Comparison of ENCODE assay signal across 17 cellular contexts in genomic region chr18:30987479-30988241, GRCh38. TPM values are rescaled to one million over a fixed set of nuclear protein-coding genes. Genes with fewer than 3 reads are reported as not detected.
DNase-seq lines count a peak whose midpoint lies in the region; FAIRE-seq and TF ChIP-seq lines count a peak whose summit lies in the region.
"Had no signal": no experiment of that assay in that cellular context is flagged by ENCODE, and none has a peak within 500 bp of the region (broad histone marks: within the 10 kb centered on the region; RNA-seq: fewer than 3 reads in every experiment).

No MANE protein-coding gene starts in this region.

- DNase-seq in Daoy (ENCODE audit: low read depth): peak; percentile 67
- DNase-seq in NB4 (ENCODE audit: low read depth): peak; percentile 21
- no peak for DNase-seq in H1 (ENCODE audit: low read depth in 1 of 2, low spot score in 2 of 2)
- DNase-seq in trophoblast cell: peak; percentile 53 to 62
- DNase-seq in NCI-H1694 treated with DMSO at 0.1 percent for 48 hours (lab: John Stamatoyannopoulos, UW): no peak
- DNase-seq in T-helper 2 cell treated with Interferon-gamma antibody and Interleukin-4, amounts not matched to agents 5 μg/mL and 100 μg/mL, for 36 hours (ENCODE audit: low spot score): no peak
- no peak for DNase-seq in NCI-H146 (lab: John Stamatoyannopoulos, UW)
- DNase-seq in nucleus accumbens (lab: John Stamatoyannopoulos, UW): no peak
- DNase-seq: activated CD8-positive, alpha-beta T cell treated with anti-CD3 and anti-CD28 coated beads for 36 hours; activated gamma-delta T cell; mesendoderm; stimulated activated CD8-positive, alpha-beta memory T cell treated with anti-CD3 and anti-CD28 coated beads, Interleukin-4, amount 100 ng/mL, for 48 hours had no signal

- no peak overlapping the region for H4K12ac ChIP-seq in trophoblast cell (ENCODE audit: low read depth, low read length)

- H3K27ac Mint-ChIP-seq in T-helper 2 cell treated with Interferon-gamma antibody and Interleukin-4, amounts not matched to agents 5 μg/mL and 100 μg/mL, for 36 hours: no peak overlapping the region
- H3K27ac Mint-ChIP-seq: activated CD8-positive, alpha-beta T cell treated with anti-CD3 and anti-CD28 coated beads for 36 hours had no signal

- H3K4me2 ChIP-seq in H1 (ENCODE audit: insufficient read depth in 1 of 2, low read depth in 2 of 2, low read length in 2 of 2) (no peak overlapping the region), trophoblast cell (ENCODE audit: low read length) (no peak overlapping the region)
- H3K4me2 ChIP-seq: KMS-11 had no signal

- H3K9ac ChIP-seq in H1 (replicated peaks in 1 of 4; ENCODE audit: extremely low read depth in 1 of 4, low read depth in 3 of 4, low read length in 3 of 4): no peak overlapping the region
- no peak overlapping the region for H3K9ac ChIP-seq in trophoblast cell (ENCODE audit: low read length)
- H3K9ac ChIP-seq: KMS-11, parathyroid adenoma had no signal

- H3K23ac ChIP-seq in H1 (ENCODE audit: insufficient read length) (no peak overlapping the region), trophoblast cell (ENCODE audit: low read length) (no peak overlapping the region)

- H3K9me3 Mint-ChIP-seq in T-helper 2 cell treated with Interferon-gamma antibody and Interleukin-4, amounts not matched to agents 5 μg/mL and 100 μg/mL, for 36 hours: no peaks in the 10 kb centered on the region
- H3K9me3 Mint-ChIP-seq: activated CD8-positive, alpha-beta T cell treated with anti-CD3 and anti-CD28 coated beads for 36 hours had no signal

- H4K8ac ChIP-seq in H1 (ENCODE audit: extremely low read depth, insufficient read depth, low read length) (no peak overlapping the region), trophoblast cell (ENCODE audit: low read depth, low read length) (no peak overlapping the region)

- H3K36me3 Mint-ChIP-seq in T-helper 2 cell treated with Interferon-gamma antibody and Interleukin-4, amounts not matched to agents 5 μg/mL and 100 μg/mL, for 36 hours (ENCODE audit: low read depth): no peaks in the 10 kb centered on the region

- no peaks in the 10 kb centered on the region for H3K27me3 Mint-ChIP-seq in T-helper 2 cell treated with Interferon-gamma antibody and Interleukin-4, amounts not matched to agents 5 μg/mL and 100 μg/mL, for 36 hours (ENCODE audit: low read depth)
- H3K27me3 Mint-ChIP-seq: activated CD8-positive, alpha-beta T cell treated with anti-CD3 and anti-CD28 coated beads for 36 hours had no signal

- POLR2A ChIA-PET in H1 (lab: Charles Lee; ENCODE audit: partially characterized antibody): no interaction called here

- peaks cover 3% of the 10 kb centered on the region; the same call in 1 of the 2 replicates for H3K23me2 ChIP-seq in H1 (ENCODE audit: low read depth, low read length)

- H2AFZ ChIP-seq in H1 (ENCODE audit: low read length) (no peak overlapping the region), trophoblast cell (ENCODE audit: insufficient read depth, low read length, poor library complexity) (no peak overlapping the region)
- H2AFZ ChIP-seq: parathyroid adenoma had no signal

- H3K4me3 Mint-ChIP-seq in T-helper 2 cell treated with Interferon-gamma antibody and Interleukin-4, amounts not matched to agents 5 μg/mL and 100 μg/mL, for 36 hours: no peak overlapping the region
- H3K4me3 Mint-ChIP-seq: activated CD8-positive, alpha-beta T cell treated with anti-CD3 and anti-CD28 coated beads for 36 hours had no signal

- H4K91ac ChIP-seq in H1 (replicated peaks; ENCODE audit: insufficient read length, low read length) (no peak overlapping the region), trophoblast cell (ENCODE audit: low read depth, low read length) (no peak overlapping the region)

- H3K79me2 ChIP-seq in H1 (ENCODE audit: control insufficient read depth in 1 of 2, insufficient read depth in 2 of 2, low read length in 2 of 2) (no peaks in the 10 kb centered on the region), trophoblast cell (ENCODE audit: control insufficient read depth, insufficient read depth, low read length, poor library complexity) (no peaks in the 10 kb centered on the region)
- H3K79me2 ChIP-seq: parathyroid adenoma had no signal

- TF ChIP-seq POLR2A in NB4 (IDR thresholded peaks at IDR 0.05; ENCODE audit: extremely low read depth, insufficient read length) (no peak), H1 (IDR thresholded peaks at IDR 0.05; ENCODE audit: control extremely low read depth in 1 of 2, low read depth in 2 of 2, low read length in 2 of 2) (no peak)

- H3K4ac ChIP-seq in H1 (replicated peaks; ENCODE audit: insufficient read length, low read depth, low read length) (no peak overlapping the region), trophoblast cell (ENCODE audit: low read depth, low read length) (no peak overlapping the region)

- H3K4me1 ChIP-seq in H1 (replicated peaks in 1 of 4; ENCODE audit: control insufficient read depth in 3 of 4, insufficient read depth in 4 of 4, low read length in 3 of 4) (no peaks in the 10 kb centered on the region), trophoblast cell (ENCODE audit: control insufficient read depth in 1 of 2, insufficient read depth in 2 of 2, low read length in 2 of 2) (peaks cover 2 to 4% of the 10 kb centered on the region in 2 experiments)
- H3K4me1 ChIP-seq: parathyroid adenoma had no signal

- CTCF ChIA-PET in H1 (lab: Charles Lee; ENCODE audit: partially characterized antibody): no interaction called here

- H2AK5ac ChIP-seq in H1 (ENCODE audit: low read depth, low read length) (no peak overlapping the region), trophoblast cell (ENCODE audit: low read length) (no peak overlapping the region)

- H3K18ac ChIP-seq in H1 (ENCODE audit: extremely low read depth, low read length) (no peak overlapping the region), trophoblast cell (ENCODE audit: low read length) (no peak overlapping the region)

- WGBS in H1 (ENCODE audit: extremely low coverage in 1 of 2, insufficient coverage in 1 of 2, insufficient read length in 1 of 2, insufficient replicate concordance in 2 of 2, low coverage in 1 of 2, low lambda C conversion rate in 2 of 2, missing lambda C conversion rate in 1 of 2), 2 experiments: 80% methylated on average over 4 of the region's 4 CpGs; no CpG with 5 or more reads in 1 of the 2 experiments
- no CpG with 5 or more reads among the region's 4 CpGs for WGBS in trophoblast cell (ENCODE audit: extremely low coverage, insufficient coverage, insufficient read length)

- H3K27ac ChIP-seq in H1 (ENCODE audit: low read depth, low read length): no peak overlapping the region
- no peak overlapping the region for H3K27ac ChIP-seq in trophoblast cell (ENCODE audit: low read depth, low read length)
- H3K27ac ChIP-seq: KMS-11, parathyroid adenoma had no signal

- H2BK12ac ChIP-seq in H1 (ENCODE audit: low read depth, low read length): no peak overlapping the region
- peak overlapping the region; percentile 30 for H2BK12ac ChIP-seq in trophoblast cell (ENCODE audit: low read length)

- TF ChIP-seq EP300 in H1 (IDR thresholded peaks at IDR 0.05; ENCODE audit: borderline replicate concordance in 1 of 2, low read depth in 2 of 2, low read length in 2 of 2): no peak

- H4K5ac ChIP-seq in H1 (ENCODE audit: insufficient read length, low read depth, low read length): no peak overlapping the region

- H3K27me3 ChIP-seq in H1 (replicated peaks in 1 of 4; ENCODE audit: control insufficient read depth in 3 of 4, extremely low read depth in 1 of 4, insufficient read depth in 3 of 4, low read length in 3 of 4) (peaks cover 0 to 1% (median 0%) of the 10 kb centered on the region in 4 experiments; a peak in 1 of 7 replicates), trophoblast cell (ENCODE audit: insufficient read depth, low read length) (no peaks in the 10 kb centered on the region)

- no peak overlapping the region for H3K14ac ChIP-seq in H1 (ENCODE audit: insufficient read length)
- H3K14ac ChIP-seq in trophoblast cell (ENCODE audit: low read length): no peak overlapping the region

- no peak overlapping the region for H2BK20ac ChIP-seq in H1 (ENCODE audit: low read length)

- no peaks in the 10 kb centered on the region for H3K4me1 Mint-ChIP-seq in T-helper 2 cell treated with Interferon-gamma antibody and Interleukin-4, amounts not matched to agents 5 μg/mL and 100 μg/mL, for 36 hours (ENCODE audit: low read depth)

- H3K79me1 ChIP-seq in H1 (ENCODE audit: low read depth, low read length) (no peaks in the 10 kb centered on the region), trophoblast cell (ENCODE audit: low read length) (no peaks in the 10 kb centered on the region)

- H3K9me3 ChIP-seq in H1 (ENCODE audit: insufficient read depth in 2 of 2, low read depth in 1 of 2, low read length in 1 of 2) (no peaks in the 10 kb centered on the region), trophoblast cell (ENCODE audit: insufficient read depth, low read depth, low read length) (peaks cover 2% of the 10 kb centered on the region)

- H3K4me3 ChIP-seq in NB4 (ENCODE audit: low read depth, low read length): no peak overlapping the region
- no peak overlapping the region for H3K4me3 ChIP-seq in H1 (ENCODE audit: extremely low read depth in 1 of 4, insufficient read depth in 2 of 4, low read depth in 3 of 4, low read length in 4 of 4)
- no peak overlapping the region for H3K4me3 ChIP-seq in trophoblast cell (ENCODE audit: low read depth, low read length)

- H3K36me3 ChIP-seq in H1 (ENCODE audit: control insufficient read depth in 2 of 4, insufficient read depth in 4 of 4, low read length in 3 of 4) (no peaks in the 10 kb centered on the region), trophoblast cell (ENCODE audit: control insufficient read depth in 1 of 2, insufficient read depth in 2 of 2, low read length in 2 of 2) (no peaks in the 10 kb centered on the region)

- FAIRE-seq in H1 (lab: Jason Lieb, UNC): peak; percentile 13
- FAIRE-seq: endometrium, GM18507 had no signal

- no peak overlapping the region for H2BK15ac ChIP-seq in H1 (ENCODE audit: low read length)

- H4K20me1 ChIP-seq in H1 (replicated peaks in 1 of 2; ENCODE audit: control insufficient read depth in 1 of 2, insufficient read depth in 2 of 2, low read length in 2 of 2): peaks cover 0 to 4% of the 10 kb centered on the region in 2 experiments

- no peak overlapping the region for H2BK5ac ChIP-seq in H1 (ENCODE audit: low read depth, low read length)
- H2BK5ac ChIP-seq in trophoblast cell (ENCODE audit: low read depth, low read length, poor library complexity): no peak overlapping the region

- H3K56ac ChIP-seq in H1 (replicated peaks; ENCODE audit: insufficient read length, low read depth, low read length): no peak overlapping the region

- no peak for TF ChIP-seq CTCF in NB4 (IDR thresholded peaks at IDR 0.05; ENCODE audit: low read depth, low read length)
- TF ChIP-seq CTCF in H1 (IDR thresholded peaks at IDR 0.05; ENCODE audit: control extremely low read depth in 1 of 3, insufficient read depth in 1 of 3, low read depth in 1 of 3, low read length in 3 of 3): no peak

- TF ChIP-seq RAD21 in H1 (IDR thresholded peaks at IDR 0.05 in 1 of 2, conservative IDR thresholded peaks at IDR 0.05 in 1 of 2; ENCODE audit: low read depth in 2 of 2, low read length in 2 of 2): no peak

- H2BK120ac ChIP-seq in H1 (replicated peaks; ENCODE audit: low read depth, low read length): no peak overlapping the region
- no peak overlapping the region for H2BK120ac ChIP-seq in trophoblast cell (ENCODE audit: insufficient read depth, low read length, poor library complexity)

RNA-seq across cellular contexts. Expression of gene DSC3, which starts 54.9 kb away (rescaled TPM):
- not detected in 2 replicates for total RNA-seq in Daoy (2014; rRNA removed; shearing (Covaris generic))
- total RNA-seq in H1 (2021; fragmentation: NEBNext Ultra II Directional; extraction: Animal tissue kit (Norgen Biotek cat#: 25700)): 3.3 and 3.7 TPM in 2 replicates
- polyA plus RNA-seq in H1 (2011; rRNA removed): 0.61 and 0.70 TPM in 2 replicates
- polyA plus RNA-seq in H1 (2011; cell fraction: cytosol; rRNA removed): 1.2 TPM
- 0.53 TPM for polyA plus RNA-seq in H1 (2011; cell fraction: nucleus; rRNA removed)
- 1.5 to 1.8 TPM (median 1.6 TPM) in 4 replicates for polyA plus RNA-seq in H1 (2012, experiment 1 of 2)
- polyA plus RNA-seq in H1 (2012, experiment 2 of 2): 0.08 TPM
- polyA plus RNA-seq in H1 (2013, experiment 1 of 2): 4.8 TPM
- 4.3 TPM for polyA plus RNA-seq in H1 (2013, experiment 2 of 2)
- polyA minus RNA-seq in H1 (2011; rRNA and poly(A)+ RNA removed): 1.9 and 2.1 TPM in 2 replicates
- polyA minus RNA-seq in H1 (2011; cell fraction: cytosol; rRNA and poly(A)+ RNA removed): 0.95 TPM
- 1.4 TPM for polyA minus RNA-seq in H1 (2011; cell fraction: nucleus; rRNA and poly(A)+ RNA removed)
- polyA plus RNA-seq in trophoblast cell (2013): 0.38 and 0.42 TPM in 2 replicates
- total RNA-seq: T-helper 2 cell treated with Interferon-gamma antibody and Interleukin-4, amounts not matched to agents 100 ng/mL and 5 ng/mL, for 36 hours had no signal

Comparison
In these comparisons a context has a peak if more than half of its experiments do, and no peak if none do; other contexts are left out.
1. DNase-seq: peak in Daoy (single experiment), NB4 (single experiment) and trophoblast cell (2 of 2); none in H1 (0 of 2), NCI-H1694 treated with DMSO at 0.1 percent for 48 hours (single experiment), T-helper 2 cell treated with Interferon-gamma antibody and Interleukin-4, amounts not matched to agents 5 μg/mL and 100 μg/mL, for 36 hours (single experiment), NCI-H146 (single experiment) and nucleus accumbens (0 of 56).